Comparison of ENCODE assay signal across 20 cellular contexts in genomic region chr3:127059032-127059560, GRCh38.
"Had no signal": no experiment of that assay in that cellular context is flagged by ENCODE, and none has a peak within 500 bp of the region (broad histone marks: within the 10 kb centered on the region; RNA-seq: fewer than 3 reads in every experiment).

No MANE protein-coding gene starts in this region.

- DNase-seq: dorsolateral prefrontal cortex; effector CD4-positive, alpha-beta T cell; left ventricle myocardium superior; lower lobe of right lung; natural killer cell; occipital lobe; ovary; psoas muscle; spleen; stimulated activated CD4-positive, alpha-beta T cell treated with anti-CD3 and anti-CD28 coated beads, Interleukin-4, amount 100 ng/mL, for 4 hours; stimulated activated naive CD8-positive, alpha-beta T cell treated with anti-CD3 and anti-CD28 coated beads, Interleukin-15, Interleukin-2, amounts not matched to agents 100 U/mL and 50 U/mL, for 24 hours; upper lobe of right lung had no signal

- H3K4me3 ChIP-seq: dorsolateral prefrontal cortex, lower lobe of right lung, ovary, psoas muscle, skin epidermis, spleen, thoracic aorta, tibial nerve, upper lobe of right lung, vagina had no signal

- H3K4me1 Mint-ChIP-seq: natural killer cell; stimulated activated memory B cell treated with anti-CD40 and anti-IgM and Interleukin-4, amounts not matched to agents 10 μg/mL and 1 μg/mL and 100 μg/mL, for 72 hours had no signal

- H3K27me3 ChIP-seq: ovary, tibial nerve, upper lobe of right lung, vagina had no signal

- H3K27ac ChIP-seq: dorsolateral prefrontal cortex, epithelial cell of prostate, lower lobe of right lung, ovary, psoas muscle, skin epidermis, spleen, thoracic aorta, tibial nerve, upper lobe of right lung, vagina had no signal

- H3K9me3 ChIP-seq: psoas muscle, upper lobe of right lung, vagina had no signal

- H3K27ac Mint-ChIP-seq: natural killer cell; stimulated activated memory B cell treated with anti-CD40 and anti-IgM and Interleukin-4, amounts not matched to agents 10 μg/mL and 1 μg/mL and 100 μg/mL, for 72 hours had no signal

- H3K36me3 Mint-ChIP-seq: natural killer cell; stimulated activated memory B cell treated with anti-CD40 and anti-IgM and Interleukin-4, amounts not matched to agents 10 μg/mL and 1 μg/mL and 100 μg/mL, for 72 hours had no signal

- ATAC-seq: esophagus mucosa; left ventricle myocardium superior; lower lobe of right lung; natural killer cell; right cardiac atrium; stimulated activated memory B cell treated with anti-CD40 and anti-IgM and Interleukin-4, amounts not matched to agents 10 μg/mL and 1 μg/mL and 100 μg/mL, for 72 hours; stimulated activated naive CD8-positive, alpha-beta T cell treated with anti-CD3 and anti-CD28 coated beads, Interleukin-15, Interleukin-2, amounts not matched to agents 100 U/mL and 50 U/mL, for 24 hours; upper lobe of right lung had no signal

- H3K36me3 ChIP-seq: lower lobe of right lung, ovary, spleen, thoracic aorta, tibial nerve, upper lobe of right lung, vagina had no signal

- H3K4me3 Mint-ChIP-seq: natural killer cell; stimulated activated memory B cell treated with anti-CD40 and anti-IgM and Interleukin-4, amounts not matched to agents 10 μg/mL and 1 μg/mL and 100 μg/mL, for 72 hours had no signal

- H3K4me1 ChIP-seq: lower lobe of right lung, psoas muscle, spleen, tibial nerve, upper lobe of right lung, vagina had no signal
